ENCODE assay signal across 1 cellular context in the genomic region with DNA sequence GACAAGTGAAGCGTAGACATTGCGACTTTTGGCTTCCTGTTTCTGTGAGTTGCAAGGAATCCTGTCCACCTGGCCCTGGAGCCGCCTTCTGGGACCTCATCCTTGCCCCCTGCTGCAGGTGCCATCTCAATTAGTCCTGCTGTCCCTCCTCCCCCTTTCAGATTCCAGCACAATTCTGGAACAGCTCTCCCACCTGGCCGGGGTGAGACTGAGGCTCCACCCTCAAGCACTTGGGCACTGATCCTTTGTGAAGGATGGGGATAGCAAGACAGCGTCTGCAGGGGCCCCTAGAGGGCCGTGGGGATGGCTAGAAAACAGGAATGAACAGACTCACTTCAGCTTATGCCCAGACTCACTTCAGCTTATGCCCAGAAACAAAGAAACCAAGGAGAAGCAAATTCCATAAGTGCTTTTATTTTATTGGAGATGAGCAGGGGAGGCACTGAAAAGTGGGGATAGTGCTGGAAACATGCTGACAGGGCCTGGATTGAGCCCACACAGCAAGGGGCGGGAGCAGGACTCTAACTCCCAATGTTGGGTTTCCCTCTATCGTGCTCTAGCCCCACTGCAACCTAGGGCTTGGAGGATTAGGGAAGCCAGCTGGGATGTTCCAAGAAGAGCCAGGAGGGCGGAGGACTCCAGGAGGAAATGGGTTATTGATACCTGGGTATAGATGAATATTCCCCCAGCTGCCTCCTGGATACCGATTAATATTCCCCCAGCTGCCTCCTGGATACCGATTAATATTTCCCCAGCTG.
TF ChIP-seq lines count a peak whose summit lies in the region.

No MANE protein-coding gene starts in this region.

TF ChIP-seq in K562, 482 proteins besides CTCF, POLR2A, EP300 and RAD21:
- peak; percentile 2 for TF ChIP-seq CTCFL (IDR thresholded peaks at IDR 0.05; ENCODE audit: borderline replicate concordance, insufficient read depth, low read depth, low read length, poor library complexity, severe bottlenecking)
- no peak for TF ChIP-seq CBX1 (IDR thresholded peaks at IDR 0.05; ENCODE audit: low read depth)
- TF ChIP-seq CBFA2T2 (conservative IDR thresholded peaks at IDR 0.05), result no peak
- no peak for TF ChIP-seq RBM22 (IDR thresholded peaks at IDR 0.05; ENCODE audit: low read depth, low read length, poor library complexity, severe bottlenecking)
- no peak for TF ChIP-seq CREB3L1 (IDR thresholded peaks at IDR 0.05; ENCODE audit: borderline replicate concordance, low read depth)
- TF ChIP-seq MXI1 (IDR thresholded peaks at IDR 0.05; ENCODE audit: low read depth, low read length), result no peak
- TF ChIP-seq ZNF232 (CRISPR knock-in tag; IDR thresholded peaks at IDR 0.05), result no peak
- no peak for TF ChIP-seq HDAC2 (IDR thresholded peaks at IDR 0.05)
